In genomic region chr15:43104426-43104825, GRCh38 we compare ENCODE assay signal across 11 cellular contexts. TPM values are rescaled to one million over a fixed set of nuclear protein-coding genes. Genes with fewer than 3 reads are reported as not detected.
A peak's percentile ranks its signal among the peaks of the same experiment; 100 is the strongest.
DNase-seq lines count a peak whose midpoint lies in the region; ATAC-seq, FAIRE-seq and TF ChIP-seq lines count a peak whose summit lies in the region.
"Had no signal": no experiment of that assay in that cellular context is flagged by ENCODE, and none has a peak within 500 bp of the region (broad histone marks: within the 10 kb centered on the region; RNA-seq: fewer than 3 reads in every experiment).

No MANE protein-coding gene starts in this region.

- peaks cover 14% of the 10 kb centered on the region for H3K27me3 Mint-ChIP-seq in endodermal cell (ENCODE audit: insufficient read depth)

- H3K4me3 Mint-ChIP-seq in endodermal cell: peak overlapping the region; percentile 99

- H3K4me3 ChIP-seq in GM06990 (replicated peaks; ENCODE audit: low read depth, low read length): peak overlapping the region; percentile 98
- H3K4me3 ChIP-seq in PC-3 (ENCODE audit: low read length): peak overlapping the region; percentile 76
- peak overlapping the region; percentile 94 for H3K4me3 ChIP-seq in endodermal cell (ENCODE audit: low read length)
- H3K4me3 ChIP-seq in pancreas: peak overlapping the region in 3 of 4 donors; percentile 5 to 73 (median 65)
- peak overlapping the region in 1 of 2 donors; percentile 14 for H3K4me3 ChIP-seq in aorta (ENCODE audit: low read length in 2 of 2)
- no peak overlapping the region for H3K4me3 ChIP-seq in adrenal gland

- no peak for FAIRE-seq in pancreas (lab: Jason Lieb, UNC)

- peaks cover 52% of the 10 kb centered on the region for H3K79me2 ChIP-seq in PC-3 (ENCODE audit: low read length)

- DNase-seq in GM06990 (ENCODE audit: extremely low read depth, insufficient read length) (no peak), PC-3 (peak; percentile 42), endodermal cell (no peak), pancreas (no peak), kidney glomerular epithelial cell (lab: John Stamatoyannopoulos, UW) (no peak), aorta (no peak), adrenal gland (no peak)
- DNase-seq: activated naive CD4-positive, alpha-beta T cell; left colon; NCI-H69 had no signal

- peaks cover 38% of the 10 kb centered on the region for H3K36me3 Mint-ChIP-seq in endodermal cell (ENCODE audit: low read depth)

- TF ChIP-seq CTCF in GM06990 (IDR thresholded peaks at IDR 0.05; ENCODE audit: insufficient read depth, low read length, poor library complexity, severe bottlenecking) (no peak), PC-3 (conservative IDR thresholded peaks at IDR 0.05; ENCODE audit: low read depth, low read length) (no peak), endodermal cell (conservative IDR thresholded peaks at IDR 0.05) (no peak), pancreas (IDR thresholded peaks at IDR 0.05) (no peak), adrenal gland (IDR thresholded peaks at IDR 0.05) (no peak)

- no peak overlapping the region for H2AFZ ChIP-seq in PC-3 (ENCODE audit: low read length)

- no peaks in the 10 kb centered on the region for H3K9me3 Mint-ChIP-seq in endodermal cell

- POLR2A ChIA-PET in PC-3 (lab: Charles Lee; ENCODE audit: unreplicated experiment): no interaction called here

- intact Hi-C loops in PC-3 (cut with micrococcal nuclease): loop anchor here (10.0 kb wide), 1 partner anchor 80 kb away; the partner anchor contains the start of gene CCNDBP1
- intact Hi-C loops in pancreas (cut with DNase I): no loop called here
- intact Hi-C loops in aorta (cut with DNase I): no loop called here
- intact Hi-C loops in adrenal gland (cut with DNase I): no loop called here

- no TSS peak for BruUV-seq in PC-3 (replicated peaks; lab: Mats Ljungman, UMichigan)

- no peak overlapping the region for H3K27ac Mint-ChIP-seq in endodermal cell

- peaks cover 12% of the 10 kb centered on the region for H3K4me1 Mint-ChIP-seq in endodermal cell

- H3K4me2 ChIP-seq in PC-3 (ENCODE audit: low read length): peak overlapping the region; percentile 99

- H3K36me3 ChIP-seq in GM06990 (ENCODE audit: control insufficient read depth, insufficient read depth, low read length): peaks cover 6% of the 10 kb centered on the region
- H3K36me3 ChIP-seq in PC-3 (ENCODE audit: low read depth, low read length): peaks cover 16% of the 10 kb centered on the region
- H3K36me3 ChIP-seq in endodermal cell (ENCODE audit: control insufficient read depth, insufficient read depth, low read length): peaks cover 22% of the 10 kb centered on the region
- H3K36me3 ChIP-seq in pancreas: no peaks in the 10 kb centered on the region
- peaks cover 0 to 2% of the 10 kb centered on the region in 2 donors for H3K36me3 ChIP-seq in aorta (ENCODE audit: control insufficient read depth in 1 of 2, insufficient read depth in 2 of 2, low read length in 1 of 2)
- peaks cover 0 to 13% of the 10 kb centered on the region in 2 donors for H3K36me3 ChIP-seq in adrenal gland (replicated peaks in 1 of 2)

- 40 to 53% methylated on average over 2 to 5 of the region's 5 CpGs for WGBS in endodermal cell (ENCODE audit: insufficient coverage in 1 of 2, insufficient read length in 1 of 2), 2 experiments
- 35 to 42% methylated on average over 5 of the region's 5 CpGs for WGBS in pancreas, 2 donors
- WGBS in aorta, 2 donors: 60 to 65% methylated on average over 5 of the region's 5 CpGs
- 58 to 79% (median 68%) methylated on average over 5 of the region's 5 CpGs for WGBS in adrenal gland, 4 donors

- H3K27me3 ChIP-seq in GM06990 (replicated peaks; ENCODE audit: control insufficient read depth, insufficient read depth, low read length) (no peaks in the 10 kb centered on the region), PC-3 (ENCODE audit: low read length) (no peaks in the 10 kb centered on the region), endodermal cell (ENCODE audit: control insufficient read depth, insufficient read depth, low read length, poor library complexity, severe bottlenecking) (peaks cover 20% of the 10 kb centered on the region), pancreas (no peaks in the 10 kb centered on the region), aorta (ENCODE audit: control insufficient read depth in 1 of 2, insufficient read depth in 2 of 2, low read length in 1 of 2) (no peaks in the 10 kb centered on the region), adrenal gland (no peaks in the 10 kb centered on the region)

- H3K27ac ChIP-seq in PC-3 (ENCODE audit: low read length): no peak overlapping the region
- H3K27ac ChIP-seq in endodermal cell (ENCODE audit: low read depth, low read length): no peak overlapping the region
- H3K27ac ChIP-seq in pancreas: no peak overlapping the region
- H3K27ac ChIP-seq in aorta (ENCODE audit: low read depth in 1 of 2, low read length in 2 of 2): no peak overlapping the region
- H3K27ac ChIP-seq in adrenal gland: peak overlapping the region in 1 of 5 donors; percentile 92

- no peaks in the 10 kb centered on the region for H3K9me3 ChIP-seq in PC-3 (ENCODE audit: low read length)
- H3K9me3 ChIP-seq in endodermal cell (ENCODE audit: control insufficient read depth, low read length): no peaks in the 10 kb centered on the region
- no peaks in the 10 kb centered on the region for H3K9me3 ChIP-seq in pancreas
- no peaks in the 10 kb centered on the region for H3K9me3 ChIP-seq in aorta (ENCODE audit: control insufficient read depth, low read length)
- H3K9me3 ChIP-seq in adrenal gland (replicated peaks in 1 of 3): no peaks in the 10 kb centered on the region

- no peak for TF ChIP-seq POLR2A in adrenal gland (IDR thresholded peaks at IDR 0.05)

- no peaks in the 10 kb centered on the region for H3K9me2 ChIP-seq in PC-3 (replicated peaks; ENCODE audit: low read length)

- ATAC-seq in PC-3 (0 out of 2 replicates have a peak, but pooled peaks have one; percentile 14), pancreas (no peak), GM21737 (IDR thresholded peaks at IDR 0.05; ENCODE audit: unreplicated experiment) (no peak), aorta (ENCODE audit: low FRiP score) (no peak)
- ATAC-seq: left colon had no signal

- no peaks in the 10 kb centered on the region for H3F3A ChIP-seq in PC-3 (ENCODE audit: low read length, unreplicated experiment)

- no peaks in the 10 kb centered on the region for H4K20me1 ChIP-seq in PC-3 (ENCODE audit: low read length)

- CTCF ChIA-PET in PC-3 (lab: Charles Lee): interaction anchor here (0.8 kb wide), 1 partner anchor 100 kb away, joined by 4 read pairs; no protein-coding TSS in a partner anchor

- peak overlapping the region; percentile 79; the same call in 1 of the 2 replicates for H3K9ac ChIP-seq in PC-3 (ENCODE audit: low read length)
- H3K9ac ChIP-seq in endodermal cell (ENCODE audit: extremely low read depth, low read length, poor library complexity, severe bottlenecking): no peak overlapping the region

- peaks cover 12% of the 10 kb centered on the region for H3K4me1 ChIP-seq in PC-3 (ENCODE audit: insufficient read depth, low read length)
- H3K4me1 ChIP-seq in endodermal cell (ENCODE audit: control insufficient read depth, insufficient read depth, low read length): no peaks in the 10 kb centered on the region
- H3K4me1 ChIP-seq in pancreas: peaks cover 3 to 22% (median 13%) of the 10 kb centered on the region in 3 donors
- H3K4me1 ChIP-seq in aorta (ENCODE audit: control insufficient read depth in 1 of 2, insufficient read depth in 2 of 2, low read length in 2 of 2): peaks cover 0 to 4% of the 10 kb centered on the region in 2 donors
- H3K4me1 ChIP-seq in adrenal gland (replicated peaks in 1 of 2): peaks cover 4 to 23% of the 10 kb centered on the region in 2 donors

RNA-seq across cellular contexts. Expression of gene UBR1, which starts 1.4 kb away (rescaled TPM):
- 18.3 and 22.6 TPM in 2 replicates for total RNA-seq in PC-3 (2014; rRNA removed)
- 10 to 100 TPM; 30.3 to 30.9 TPM for total RNA-seq in endodermal cell
- 14.4 TPM for polyA plus RNA-seq in endodermal cell (2013, experiment 1 of 2)
- 14.5 TPM for polyA plus RNA-seq in endodermal cell (2013, experiment 2 of 2)
- 10 to 100 TPM; 13.3 to 19.8 (median 14.7) TPM for total RNA-seq in pancreas
- polyA plus RNA-seq in pancreas: 1 to 10 TPM; 4.6 to 5.7 TPM
- 10 to 100 TPM; 40.6 to 43.7 TPM for total RNA-seq in aorta
- 1 to 10 TPM; 4.0 to 9.3 TPM for polyA plus RNA-seq in aorta
- 10 to 100 TPM; 15.3 to 28.7 (median 23.8) TPM for total RNA-seq in adrenal gland
- 10 to 100 TPM in 1 of 3 donors, 1 to 10 TPM in 2; 3.9 to 21.1 (median 4.5) TPM for polyA plus RNA-seq in adrenal gland

RNA-seq across cellular contexts. Expression of gene TMEM62, which starts 29.0 kb away (rescaled TPM):
- total RNA-seq in PC-3 (2014; rRNA removed) (19.6 and 31.6 TPM in 2 replicates), endodermal cell (10 to 100 TPM in 1 of 2 donors, 1 to 10 TPM in 1; 8.1 to 10.2 TPM), pancreas (10 to 100 TPM in 4 of 6 donors, 1 to 10 TPM in 2; 8.1 to 14.7 (median 10.2) TPM), aorta (10 to 100 TPM; 24.1 to 24.5 TPM), adrenal gland (10 to 100 TPM; 11.3 to 25.9 (median 18.3) TPM)
- 4.8 TPM for polyA plus RNA-seq in endodermal cell (2013, experiment 1 of 2)
- 4.4 TPM for polyA plus RNA-seq in endodermal cell (2013, experiment 2 of 2)
- polyA plus RNA-seq in pancreas (10 to 100 TPM; 13.9 to 16.8 TPM), aorta (10 to 100 TPM; 13.8 to 28.9 TPM), adrenal gland (10 to 100 TPM; 17.5 to 21.9 (median 18.4) TPM)

Comparison
In these comparisons a context has a peak if more than half of its experiments do, and no peak if none do; other contexts are left out.
1. H3K4me3 ChIP-seq: peak in GM06990 (single experiment), PC-3 (single experiment), endodermal cell (single experiment) and pancreas (3 of 4); none in adrenal gland (0 of 4).